ENCODE assay signal across 9 cellular contexts in genomic region chr19:42185281-42185680, GRCh38. TPM values are rescaled to one million over a fixed set of nuclear protein-coding genes. Genes with fewer than 3 reads are reported as not detected.
DNase-seq lines count a peak whose midpoint lies in the region; ATAC-seq and FAIRE-seq lines count a peak whose summit lies in the region.
"Had no signal": no experiment of that assay in that cellular context is flagged by ENCODE, and none has a peak within 500 bp of the region (broad histone marks: within the 10 kb centered on the region; RNA-seq: fewer than 3 reads in every experiment).

No MANE protein-coding gene starts in this region.

- H3K9me3 Mint-ChIP-seq in T-helper 2 cell treated with Interferon-gamma antibody and Interleukin-4, amounts not matched to agents 5 μg/mL and 100 μg/mL, for 36 hours = no peaks in the 10 kb centered on the region

- no peak for FAIRE-seq in frontal cortex (lab: Jason Lieb, UNC)

- no peak for DNase-seq in Right ventricle myocardium superior
- no peak for DNase-seq in cardiac septum (ENCODE audit: low spot score)
- peak; percentile 25 for DNase-seq in T-helper 2 cell treated with Interferon-gamma antibody and Interleukin-4, amounts not matched to agents 5 μg/mL and 100 μg/mL, for 36 hours (ENCODE audit: low spot score)
- no peak for DNase-seq in left cardiac atrium
- DNase-seq in frontal cortex (ENCODE audit: low spot score in 2 of 2) = no peak
- no peak for DNase-seq in DMS53 treated with DMSO at 0.1 percent for 48 hours (lab: John Stamatoyannopoulos, UW; ENCODE audit: unreplicated experiment)
- no peak for DNase-seq in D341Med (ENCODE audit: low spot score)
- no peak for DNase-seq in posterior vena cava (ENCODE audit: low spot score)
- DNase-seq: NCI-H1436 treated with DMSO at 0.1 percent for 48 hours had no signal

- H3K4me1 Mint-ChIP-seq in T-helper 2 cell treated with Interferon-gamma antibody and Interleukin-4, amounts not matched to agents 5 μg/mL and 100 μg/mL, for 36 hours (ENCODE audit: low read depth) = peaks cover 38% of the 10 kb centered on the region

- H3K4me3 Mint-ChIP-seq in T-helper 2 cell treated with Interferon-gamma antibody and Interleukin-4, amounts not matched to agents 5 μg/mL and 100 μg/mL, for 36 hours = peak overlapping the region; percentile 69

- H3K27ac Mint-ChIP-seq in T-helper 2 cell treated with Interferon-gamma antibody and Interleukin-4, amounts not matched to agents 5 μg/mL and 100 μg/mL, for 36 hours = peak overlapping the region; percentile 76

- ATAC-seq in Right ventricle myocardium superior (ENCODE audit: poor library complexity) (peak; percentile 66), left cardiac atrium (peak; percentile 65 to 75)

- intact Hi-C loops in Right ventricle myocardium superior (cut with DNase I) = loop anchor here (2.0 kb wide), 1 partner anchor 52 kb away; the partner anchor contains the start of gene POU2F2
- intact Hi-C loops in cardiac septum (cut with DNase I) = loop anchor here (2.0 kb wide), 1 partner anchor 76 kb away; no protein-coding TSS in a partner anchor
- intact Hi-C loops in left cardiac atrium (cut with DNase I) = no loop called here
- intact Hi-C loops in posterior vena cava (cut with DNase I) = no loop called here

- no peaks in the 10 kb centered on the region for H3K36me3 Mint-ChIP-seq in T-helper 2 cell treated with Interferon-gamma antibody and Interleukin-4, amounts not matched to agents 5 μg/mL and 100 μg/mL, for 36 hours (ENCODE audit: low read depth)

- peaks cover 6% of the 10 kb centered on the region for H3K27me3 Mint-ChIP-seq in T-helper 2 cell treated with Interferon-gamma antibody and Interleukin-4, amounts not matched to agents 5 μg/mL and 100 μg/mL, for 36 hours (ENCODE audit: low read depth)

RNA-seq across cellular contexts. Expression of gene DEDD2, which starts 32.2 kb away (rescaled TPM):
- total RNA-seq in Right ventricle myocardium superior (14.8 TPM), cardiac septum (10.2 TPM), left cardiac atrium (10 to 100 TPM; 10.7 to 17.6 TPM), frontal cortex (20.0 TPM), posterior vena cava (10 to 100 TPM; 12.2 to 13.0 TPM)

RNA-seq across cellular contexts. Expression of gene ZNF526, which starts 34.8 kb away (rescaled TPM):
- total RNA-seq in Right ventricle myocardium superior (5.4 TPM), cardiac septum (4.1 TPM), left cardiac atrium (1 to 10 TPM; 5.1 to 6.6 TPM), frontal cortex (4.1 TPM), posterior vena cava (1 to 10 TPM; 8.2 to 8.7 TPM)

RNA-seq across cellular contexts. Expression of gene POU2F2, which starts 53.0 kb away (rescaled TPM):
- 0.91 TPM for total RNA-seq in Right ventricle myocardium superior
- total RNA-seq in cardiac septum = 0.51 TPM
- 1 to 10 TPM; 1.1 to 1.2 TPM for total RNA-seq in left cardiac atrium
- total RNA-seq in frontal cortex = 2.9 TPM
- total RNA-seq in posterior vena cava = 1 to 10 TPM; 2.1 to 3.1 TPM

RNA-seq across cellular contexts. Expression of gene GSK3A, which starts 57.1 kb away (rescaled TPM):
- total RNA-seq in Right ventricle myocardium superior = 35.6 TPM
- 39.6 TPM for total RNA-seq in cardiac septum
- 10 to 100 TPM; 31.7 to 34.4 TPM for total RNA-seq in left cardiac atrium
- total RNA-seq in frontal cortex = 16.3 TPM
- total RNA-seq in posterior vena cava = 10 to 100 TPM; 29.2 to 35.1 TPM

Comparison
In these comparisons a context has a peak if more than half of its experiments do, and no peak if none do; other contexts are left out.
1. intact Hi-C loops: an anchor here in Right ventricle myocardium superior (2.0 kb wide) and cardiac septum (2.0 kb wide); none called in left cardiac atrium and posterior vena cava.